ENCODE assay signal across 14 cellular contexts in genomic region chr4:38785901-38786402, GRCh38. TPM values are rescaled to one million over a fixed set of nuclear protein-coding genes. Genes with fewer than 3 reads are reported as not detected.
DNase-seq lines count a peak whose midpoint lies in the region; ATAC-seq and TF ChIP-seq lines count a peak whose summit lies in the region.
"Had no signal": no experiment of that assay in that cellular context is flagged by ENCODE, and none has a peak within 500 bp of the region (broad histone marks: within the 10 kb centered on the region; RNA-seq: fewer than 3 reads in every experiment).

No MANE protein-coding gene starts in this region.

- CTCF ChIA-PET in PC-3 (lab: Charles Lee), result no interaction called here

- TF ChIP-seq CTCF in CD14-positive monocyte (IDR thresholded peaks at IDR 0.05) (no peak), PC-3 (conservative IDR thresholded peaks at IDR 0.05; ENCODE audit: low read depth, low read length) (no peak)

- H3K4me2 ChIP-seq in PC-3 (ENCODE audit: low read length), result no peak overlapping the region

- intact Hi-C loops in CD14-positive monocyte (cut with micrococcal nuclease), result loop anchor here (5.0 to 10.0 kb wide), 2 partner anchors 34 to 69 kb away; partner anchors contain the start of gene TLR6 (in 1 of the 2)
- intact Hi-C loops in dendritic cell treated with granulocyte-macrophage colony-stimulating factor and Interleukin-4, amounts not matched to agents 40 ng/mL and 50 ng/mL, for 4 days (cut with micrococcal nuclease), result loop anchor here (1.0 kb wide), 1 partner anchor 71 kb away; no protein-coding TSS in a partner anchor
- intact Hi-C loops in PC-3 (cut with micrococcal nuclease), result loop anchor here (5.0 kb wide), 1 partner anchor 71 kb away; the partner anchor contains the start of gene TLR6

- H3F3A ChIP-seq in PC-3 (ENCODE audit: low read length, unreplicated experiment), result no peaks in the 10 kb centered on the region

- H3K9me3 Mint-ChIP-seq in CD14-positive monocyte, result peaks cover 0 to 4% (median 2%) of the 10 kb centered on the region in 7 donors
- no peaks in the 10 kb centered on the region for H3K9me3 Mint-ChIP-seq in dendritic cell treated with granulocyte-macrophage colony-stimulating factor and Interleukin-4, amounts not matched to agents 40 ng/mL and 50 ng/mL, for 4 days

- no peak overlapping the region for H3K27ac ChIP-seq in PC-3 (ENCODE audit: low read length)
- H3K27ac ChIP-seq: VCaP had no signal

- H2AFZ ChIP-seq in PC-3 (ENCODE audit: low read length), result no peak overlapping the region

- no peaks in the 10 kb centered on the region for H3K36me3 ChIP-seq in PC-3 (ENCODE audit: low read depth, low read length)

- no peak overlapping the region for H3K4me3 ChIP-seq in PC-3 (ENCODE audit: low read length)

- DNase-seq in CD14-positive monocyte (ENCODE audit: low spot score) (peak; percentile 73), NCI-H226 (no peak), activated gamma-delta T cell (lab: John Stamatoyannopoulos, UW) (no peak), HPDE6-E6E7 (ENCODE audit: extremely low spot score) (no peak), PC-3 (no peak)
- DNase-seq: NCI-H524; stimulated activated naive CD4-positive, alpha-beta T cell had no signal

- H3K9me2 ChIP-seq in PC-3 (replicated peaks; ENCODE audit: low read length), result no peaks in the 10 kb centered on the region

- H3K9me3 ChIP-seq in PC-3 (ENCODE audit: low read length), result no peaks in the 10 kb centered on the region

- H3K27ac Mint-ChIP-seq in CD14-positive monocyte, result peak overlapping the region; percentile 93 to 97 (median 95)
- peak overlapping the region; percentile 80 for H3K27ac Mint-ChIP-seq in dendritic cell treated with granulocyte-macrophage colony-stimulating factor and Interleukin-4, amounts not matched to agents 40 ng/mL and 50 ng/mL, for 4 days

- H3K36me3 Mint-ChIP-seq in CD14-positive monocyte, result peaks cover 0 to 10% of the 10 kb centered on the region in 2 donors
- H3K36me3 Mint-ChIP-seq in dendritic cell treated with granulocyte-macrophage colony-stimulating factor and Interleukin-4, amounts not matched to agents 40 ng/mL and 50 ng/mL, for 4 days (ENCODE audit: low read depth), result peaks cover 11% of the 10 kb centered on the region

- no peak overlapping the region for H3K9ac ChIP-seq in PC-3 (ENCODE audit: low read length)

- peaks cover 0 to 1% (median 0%) of the 10 kb centered on the region in 3 donors for H3K27me3 Mint-ChIP-seq in CD14-positive monocyte (ENCODE audit: low read depth in 3 of 3)
- no peaks in the 10 kb centered on the region for H3K27me3 Mint-ChIP-seq in dendritic cell treated with granulocyte-macrophage colony-stimulating factor and Interleukin-4, amounts not matched to agents 40 ng/mL and 50 ng/mL, for 4 days

- no TSS peak for BruUV-seq in PC-3 (replicated peaks; lab: Mats Ljungman, UMichigan)

- no peaks in the 10 kb centered on the region for H3K27me3 ChIP-seq in PC-3 (ENCODE audit: low read length)

- peak overlapping the region; percentile 21 to 63 for H3K4me3 Mint-ChIP-seq in CD14-positive monocyte
- H3K4me3 Mint-ChIP-seq in dendritic cell treated with granulocyte-macrophage colony-stimulating factor and Interleukin-4, amounts not matched to agents 40 ng/mL and 50 ng/mL, for 4 days, result no peak overlapping the region

- H3K4me1 Mint-ChIP-seq in CD14-positive monocyte, result peaks cover 57% of the 10 kb centered on the region
- peaks cover 64% of the 10 kb centered on the region for H3K4me1 Mint-ChIP-seq in dendritic cell treated with granulocyte-macrophage colony-stimulating factor and Interleukin-4, amounts not matched to agents 40 ng/mL and 50 ng/mL, for 4 days (ENCODE audit: low read depth)

- H4K20me1 ChIP-seq in PC-3 (ENCODE audit: low read length), result no peaks in the 10 kb centered on the region

- ATAC-seq in GM19438 (IDR thresholded peaks at IDR 0.05; ENCODE audit: low read depth, unreplicated experiment), result peak; percentile 45
- peak; percentile 40 for ATAC-seq in HG03196 (IDR thresholded peaks at IDR 0.05; ENCODE audit: unreplicated experiment)
- no peak for ATAC-seq in PC-3
- ATAC-seq: HCT116 had no signal

- no peaks in the 10 kb centered on the region for H3K4me1 ChIP-seq in PC-3 (ENCODE audit: insufficient read depth, low read length)

- POLR2A ChIA-PET in PC-3 (lab: Charles Lee; ENCODE audit: unreplicated experiment), result no interaction called here

- H3K79me2 ChIP-seq in PC-3 (ENCODE audit: low read length), result no peaks in the 10 kb centered on the region

RNA-seq across cellular contexts. Expression of gene TLR10, which starts 3.2 kb away (rescaled TPM):
- polyA plus RNA-seq in CD14-positive monocyte, result 1 to 10 TPM; 1.1 to 1.2 TPM
- total RNA-seq in PC-3 (2014; rRNA removed), result not detected in 2 replicates
- total RNA-seq: astrocyte, pulmonary artery endothelial cell had no signal

RNA-seq across cellular contexts. Expression of gene TLR1, which starts 18.6 kb away (rescaled TPM):
- polyA plus RNA-seq in CD14-positive monocyte, result 100 to 1,000 TPM in 1 of 2 donors, 10 to 100 TPM in 1; 62.2 to 117 TPM
- 0.40 and 0.47 TPM in 2 replicates for total RNA-seq in PC-3 (2014; rRNA removed)
